ENCODE assay signal across 17 cellular contexts in the genomic region with DNA sequence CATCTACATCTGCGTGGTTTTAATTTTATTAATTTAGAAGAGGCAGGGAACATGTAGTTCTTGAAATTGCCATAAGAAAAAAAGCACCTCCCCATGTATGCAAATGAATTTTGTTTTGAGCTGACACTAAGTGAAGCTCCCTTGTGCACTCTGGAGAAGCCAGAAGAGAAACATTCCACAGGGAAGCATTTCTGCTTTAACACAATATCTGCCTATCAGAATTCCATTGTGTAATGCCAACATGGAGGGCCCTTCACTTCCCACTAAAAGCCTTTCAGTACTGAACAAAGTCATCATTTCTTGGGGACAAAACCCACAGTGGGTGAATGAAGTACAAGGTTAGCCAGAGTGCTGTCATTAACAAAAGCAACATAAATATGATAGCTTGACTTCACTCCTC. TPM values are rescaled to one million over a fixed set of nuclear protein-coding genes. Genes with fewer than 3 reads are reported as not detected.
DNase-seq lines count a peak whose midpoint lies in the region; ATAC-seq and TF ChIP-seq lines count a peak whose summit lies in the region.
"Had no signal": no experiment of that assay in that cellular context is flagged by ENCODE, and none has a peak within 500 bp of the region (broad histone marks: within the 10 kb centered on the region; RNA-seq: fewer than 3 reads in every experiment).

No MANE protein-coding gene starts in this region.

- no peaks in the 10 kb centered on the region for H3K36me3 ChIP-seq in adrenal gland (replicated peaks in 1 of 2)
- no peaks in the 10 kb centered on the region for H3K36me3 ChIP-seq in psoas muscle (ENCODE audit: insufficient read depth in 1 of 2, low read depth in 1 of 2)
- H3K36me3 ChIP-seq: neutrophil had no signal

- ATAC-seq in psoas muscle (no peak), HG03045 (IDR thresholded peaks at IDR 0.05; ENCODE audit: unreplicated experiment) (no peak)
- ATAC-seq: activated CD4-positive, CD25-positive, alpha-beta regulatory T cell treated with anti-CD3 and anti-CD28 coated beads, Interleukin-2, amount 50 U/mL, for 24 hours; stimulated activated naive CD8-positive, alpha-beta T cell treated with anti-CD3 and anti-CD28 coated beads, Interleukin-15, amount 100 ng/mL, for 72 hours had no signal

- H3K4me3 ChIP-seq in adrenal gland (no peak overlapping the region), fibroblast of pulmonary artery (replicated peaks; ENCODE audit: low read depth, low read length) (no peak overlapping the region), psoas muscle (no peak overlapping the region)
- H3K4me3 ChIP-seq: skin epidermis had no signal

- peaks cover 5% of the 10 kb centered on the region; the same call in 1 of the 2 replicates for H3K36me3 Mint-ChIP-seq in HFFc6 (ENCODE audit: low read depth)
- H3K36me3 Mint-ChIP-seq in mesothelial cell of epicardium, result peaks cover 12% of the 10 kb centered on the region

- no peak for TF ChIP-seq POLR2A in adrenal gland (IDR thresholded peaks at IDR 0.05)

- peak overlapping the region; percentile 42; the same call in 1 of the 2 replicates for H3K4me3 Mint-ChIP-seq in HFFc6
- no peak overlapping the region for H3K4me3 Mint-ChIP-seq in mesothelial cell of epicardium
- H3K4me3 Mint-ChIP-seq: B cell; stimulated activated naive CD8-positive, alpha-beta T cell treated with anti-CD3 and anti-CD28 coated beads, Interleukin-15, amount 100 ng/mL, for 72 hours had no signal

- H3K27me3 ChIP-seq in adrenal gland (no peaks in the 10 kb centered on the region), psoas muscle (ENCODE audit: insufficient read depth in 3 of 3, low read length in 2 of 3) (no peaks in the 10 kb centered on the region)
- H3K27me3 ChIP-seq: neutrophil had no signal

- TF ChIP-seq CTCF in HFFc6 (IDR thresholded peaks at IDR 0.05), result no peak
- no peak for TF ChIP-seq CTCF in adrenal gland (IDR thresholded peaks at IDR 0.05)
- TF ChIP-seq CTCF in fibroblast of pulmonary artery (IDR thresholded peaks at IDR 0.05; ENCODE audit: low read length, missing control alignments), result no peak
- TF ChIP-seq CTCF in psoas muscle (IDR thresholded peaks at IDR 0.05), result no peak
- no peak for TF ChIP-seq CTCF in mesothelial cell of epicardium (IDR thresholded peaks at IDR 0.05; ENCODE audit: unreplicated experiment)

- H3K27ac Mint-ChIP-seq in HFFc6 (peak overlapping the region; percentile 77), mesothelial cell of epicardium (no peak overlapping the region)
- H3K27ac Mint-ChIP-seq: B cell; stimulated activated naive CD8-positive, alpha-beta T cell treated with anti-CD3 and anti-CD28 coated beads, Interleukin-15, amount 100 ng/mL, for 72 hours had no signal

- H3K27ac ChIP-seq in adrenal gland (peak overlapping the region; percentile 3 to 72 (median 47)), psoas muscle (peak overlapping the region; percentile 27)
- H3K27ac ChIP-seq: neutrophil had no signal

- DNase-seq in HFFc6 (no peak), adrenal gland (no peak), fibroblast of pulmonary artery (ENCODE audit: low read depth) (peak; percentile 56), psoas muscle (no peak), mesothelial cell of epicardium (ENCODE audit: low spot score in 2 of 2, unreplicated experiment in 2 of 2) (no peak), NCI-H82 (lab: John Stamatoyannopoulos, UW) (no peak), HuH-7 (ENCODE audit: low spot score) (no peak)
- DNase-seq: activated naive CD4-positive, alpha-beta T cell treated with Interleukin-2 at 50 U/mL for 16 hours; erythroblast; GOT3; NCI-H526 treated with DMSO at 0.1 percent for 48 hours; stimulated activated naive CD8-positive, alpha-beta T cell treated with anti-CD3 and anti-CD28 coated beads, Interleukin-15, amount 100 ng/mL, for 72 hours had no signal

- H3K27me3 Mint-ChIP-seq in HFFc6 (ENCODE audit: insufficient read depth) (no peaks in the 10 kb centered on the region), mesothelial cell of epicardium (ENCODE audit: low read depth) (no peaks in the 10 kb centered on the region)
- H3K27me3 Mint-ChIP-seq: B cell; stimulated activated naive CD8-positive, alpha-beta T cell treated with anti-CD3 and anti-CD28 coated beads, Interleukin-15, amount 100 ng/mL, for 72 hours had no signal

- no peaks in the 10 kb centered on the region for H3K9me3 Mint-ChIP-seq in HFFc6
- H3K9me3 Mint-ChIP-seq in mesothelial cell of epicardium, result peaks cover 5% of the 10 kb centered on the region

- H3K4me1 Mint-ChIP-seq in HFFc6 (ENCODE audit: low read depth), result peaks cover 33% of the 10 kb centered on the region
- H3K4me1 Mint-ChIP-seq in mesothelial cell of epicardium, result no peaks in the 10 kb centered on the region
- H3K4me1 Mint-ChIP-seq: B cell; stimulated activated naive CD8-positive, alpha-beta T cell treated with anti-CD3 and anti-CD28 coated beads, Interleukin-15, amount 100 ng/mL, for 72 hours had no signal

- intact Hi-C loops in adrenal gland (cut with DNase I) (no loop called here), psoas muscle (cut with DNase I) (no loop called here)

- H3K4me1 ChIP-seq in adrenal gland (replicated peaks in 1 of 2), result peaks cover 12 to 15% of the 10 kb centered on the region in 2 donors
- H3K4me1 ChIP-seq in psoas muscle, result no peaks in the 10 kb centered on the region

- H3K9me3 ChIP-seq in adrenal gland (replicated peaks in 1 of 3), result no peaks in the 10 kb centered on the region
- H3K9me3 ChIP-seq in psoas muscle, result no peaks in the 10 kb centered on the region
- H3K9me3 ChIP-seq: neutrophil had no signal

- 81 to 93% (median 88%) methylated on average over 1 of the region's 1 CpG for WGBS in adrenal gland, 4 donors
- WGBS in psoas muscle, 3 donors, result 82 to 97% (median 89%) methylated on average over 1 of the region's 1 CpG

RNA-seq across cellular contexts. Expression of gene PRELID2, which starts 59.7 kb away (rescaled TPM):
- total RNA-seq in HFFc6 (2021; fragmentation: NEBNext Ultra II Directional; extraction: Animal tissue kit (Norgen Biotek cat#: 25700)), result 1 to 10 TPM; 3.6 to 8.8 (median 6.4) TPM
- total RNA-seq in adrenal gland (10 to 100 TPM in 1 of 8 donors, 1 to 10 TPM in 7; 3.2 to 11.4 (median 5.3) TPM), psoas muscle (1 to 10 TPM; 1.3 to 3.0 (median 2.0) TPM), mesothelial cell of epicardium (18.3 to 23.0 TPM (median 19.9 TPM) in 3 replicates)
- polyA plus RNA-seq in adrenal gland (1 to 10 TPM; 2.5 to 3.3 (median 2.5) TPM), psoas muscle (under 1 TPM; 0.39 to 0.65 (median 0.39) TPM)
